In genomic region chr15:55775316-55775715, GRCh38 we compare ENCODE assay signal across 17 cellular contexts. TPM values are rescaled to one million over a fixed set of nuclear protein-coding genes. Genes with fewer than 3 reads are reported as not detected.
A peak's percentile ranks its signal among the peaks of the same experiment; 100 is the strongest.
DNase-seq lines count a peak whose midpoint lies in the region; ATAC-seq and TF ChIP-seq lines count a peak whose summit lies in the region.
"Had no signal": no experiment of that assay in that cellular context is flagged by ENCODE, and none has a peak within 500 bp of the region (broad histone marks: within the 10 kb centered on the region; RNA-seq: fewer than 3 reads in every experiment).

No MANE protein-coding gene starts in this region.

- BruUV-seq in Caco-2 (replicated peaks; lab: Mats Ljungman, UMichigan): no TSS peak

- no peaks in the 10 kb centered on the region for H3K36me3 Mint-ChIP-seq in Caco-2 (ENCODE audit: insufficient read depth, unreplicated experiment)
- H3K36me3 Mint-ChIP-seq in T-helper 2 cell treated with Interferon-gamma antibody and Interleukin-4, amounts not matched to agents 5 μg/mL and 100 μg/mL, for 36 hours (ENCODE audit: low read depth): no peaks in the 10 kb centered on the region

- in situ Hi-C loops in T47D (cut with HindIII; ENCODE audit: low pct_unique_long_range_greater_than_20kb, low sequenced_read_pairs): no loop called here

- TF ChIP-seq CTCF in Caco-2 (IDR thresholded peaks at IDR 0.05; ENCODE audit: insufficient read depth in 1 of 2, low read depth in 1 of 2, low read length in 1 of 2, severe bottlenecking in 1 of 2, unreplicated experiment in 1 of 2) (no peak), left lung (IDR thresholded peaks at IDR 0.05) (no peak), MM.1S (IDR thresholded peaks at IDR 0.05; ENCODE audit: low read length) (no peak)

- H3K27ac ChIP-seq in left lung (no peak overlapping the region), MM.1S (ENCODE audit: low read length) (no peak overlapping the region)
- H3K27ac ChIP-seq: esophagus muscularis mucosa, prostate gland, transverse colon had no signal

- H3K27me3 ChIP-seq in Caco-2 (replicated peaks; ENCODE audit: control insufficient read depth, insufficient read depth, low read length): no peaks in the 10 kb centered on the region
- no peaks in the 10 kb centered on the region for H3K27me3 ChIP-seq in left lung
- no peaks in the 10 kb centered on the region for H3K27me3 ChIP-seq in MM.1S (replicated peaks; ENCODE audit: insufficient read depth, low read length)
- H3K27me3 ChIP-seq: esophagus muscularis mucosa had no signal

- DNase-seq in Caco-2: peak; percentile 40 to 73
- DNase-seq in NCI-H226: peak; percentile 84
- peak; percentile 25 to 72 for DNase-seq in T47D (ENCODE audit: low read depth in 1 of 2, low spot score in 1 of 2)
- DNase-seq in left lung: no peak
- DNase-seq in T-helper 2 cell treated with Interferon-gamma antibody and Interleukin-4, amounts not matched to agents 5 μg/mL and 100 μg/mL, for 36 hours (ENCODE audit: low spot score): no peak
- no peak for DNase-seq in MM.1S
- DNase-seq in activated effector memory CD4-positive, alpha-beta T cell treated with Interleukin-2 at 50 U/mL for 16 hours: no peak
- DNase-seq in T-helper 9 cell: no peak
- DNase-seq: activated CD4-positive, alpha-beta T cell treated with anti-CD3 and anti-CD28 coated beads for 1 hour; activated naive CD8-positive, alpha-beta T cell treated with anti-CD3 and anti-CD28 coated beads, Interleukin-2, amount 50 U/mL, for 24 hours; cerebellar nuclear complex; NCI-H1694 treated with DMSO at 0.1 percent for 48 hours; NCI-H82; SW 1271; transverse colon had no signal

- intact Hi-C loops in Caco-2 (cut with micrococcal nuclease; ENCODE audit: unreplicated experiment): no loop called here
- intact Hi-C loops in left lung (cut with DNase I): no loop called here

- no peaks in the 10 kb centered on the region for H4K20me1 ChIP-seq in MM.1S (ENCODE audit: insufficient read depth, low read length)

- peaks cover 8% of the 10 kb centered on the region for H3K9me3 Mint-ChIP-seq in Caco-2 (ENCODE audit: unreplicated experiment)
- no peaks in the 10 kb centered on the region for H3K9me3 Mint-ChIP-seq in T-helper 2 cell treated with Interferon-gamma antibody and Interleukin-4, amounts not matched to agents 5 μg/mL and 100 μg/mL, for 36 hours
- H3K9me3 Mint-ChIP-seq: activated naive CD8-positive, alpha-beta T cell treated with anti-CD3 and anti-CD28 coated beads, Interleukin-2, amount 50 U/mL, for 24 hours had no signal

- H3K27ac Mint-ChIP-seq in Caco-2 (ENCODE audit: unreplicated experiment): no peak overlapping the region
- H3K27ac Mint-ChIP-seq in T-helper 2 cell treated with Interferon-gamma antibody and Interleukin-4, amounts not matched to agents 5 μg/mL and 100 μg/mL, for 36 hours: no peak overlapping the region
- H3K27ac Mint-ChIP-seq: activated naive CD8-positive, alpha-beta T cell treated with anti-CD3 and anti-CD28 coated beads, Interleukin-2, amount 50 U/mL, for 24 hours had no signal

- H3K4me1 Mint-ChIP-seq in Caco-2 (ENCODE audit: low read depth, unreplicated experiment): no peaks in the 10 kb centered on the region
- no peaks in the 10 kb centered on the region for H3K4me1 Mint-ChIP-seq in T-helper 2 cell treated with Interferon-gamma antibody and Interleukin-4, amounts not matched to agents 5 μg/mL and 100 μg/mL, for 36 hours (ENCODE audit: low read depth)
- H3K4me1 Mint-ChIP-seq: activated naive CD8-positive, alpha-beta T cell treated with anti-CD3 and anti-CD28 coated beads, Interleukin-2, amount 50 U/mL, for 24 hours had no signal

- H3K27me3 Mint-ChIP-seq in Caco-2 (ENCODE audit: insufficient read depth, unreplicated experiment): peaks cover 3% of the 10 kb centered on the region
- peaks cover 15% of the 10 kb centered on the region for H3K27me3 Mint-ChIP-seq in T-helper 2 cell treated with Interferon-gamma antibody and Interleukin-4, amounts not matched to agents 5 μg/mL and 100 μg/mL, for 36 hours (ENCODE audit: low read depth)

- H3K4me2 ChIP-seq in MM.1S (ENCODE audit: low read depth, low read length): no peak overlapping the region

- H3K9me2 ChIP-seq in MM.1S (replicated peaks; ENCODE audit: insufficient read depth, low read length): no peaks in the 10 kb centered on the region

- no peaks in the 10 kb centered on the region for H3K36me3 ChIP-seq in Caco-2 (ENCODE audit: control insufficient read depth, insufficient read depth, low read length)
- H3K36me3 ChIP-seq in left lung: no peaks in the 10 kb centered on the region
- no peaks in the 10 kb centered on the region for H3K36me3 ChIP-seq in MM.1S (replicated peaks; ENCODE audit: insufficient read depth, low read length)
- H3K36me3 ChIP-seq: esophagus muscularis mucosa, prostate gland, transverse colon had no signal

- H3K4me1 ChIP-seq in Caco-2 (no peaks in the 10 kb centered on the region), left lung (no peaks in the 10 kb centered on the region), MM.1S (ENCODE audit: low read length) (peaks cover 9% of the 10 kb centered on the region; the same call in 1 of the 2 replicates)
- H3K4me1 ChIP-seq: esophagus muscularis mucosa, prostate gland, transverse colon had no signal

- no peak overlapping the region for H2AFZ ChIP-seq in MM.1S (ENCODE audit: low read length)

- POLR2A ChIA-PET in Caco-2 (lab: Charles Lee): no interaction called here

- ATAC-seq in left lung: peak; percentile 81
- ATAC-seq: activated naive CD8-positive, alpha-beta T cell treated with anti-CD3 and anti-CD28 coated beads, Interleukin-2, amount 50 U/mL, for 24 hours had no signal

- no peaks in the 10 kb centered on the region for H3F3A ChIP-seq in MM.1S (ENCODE audit: insufficient read depth, low read length)

- no peaks in the 10 kb centered on the region for H3K9me3 ChIP-seq in Caco-2
- H3K9me3 ChIP-seq in left lung: no peaks in the 10 kb centered on the region
- no peaks in the 10 kb centered on the region for H3K9me3 ChIP-seq in MM.1S (replicated peaks; ENCODE audit: insufficient read depth, low read length)
- H3K9me3 ChIP-seq: esophagus muscularis mucosa, prostate gland, transverse colon had no signal

- no peak overlapping the region for H3K9ac ChIP-seq in MM.1S (ENCODE audit: low read length)

- H3K4me3 ChIP-seq in Caco-2 (ENCODE audit: low read depth, low read length) (no peak overlapping the region), left lung (no peak overlapping the region), MM.1S (ENCODE audit: low read length) (no peak overlapping the region)
- H3K4me3 ChIP-seq: esophagus muscularis mucosa, prostate gland, transverse colon had no signal

- no peak overlapping the region for H3K4me3 Mint-ChIP-seq in Caco-2 (ENCODE audit: unreplicated experiment)
- no peak overlapping the region for H3K4me3 Mint-ChIP-seq in T-helper 2 cell treated with Interferon-gamma antibody and Interleukin-4, amounts not matched to agents 5 μg/mL and 100 μg/mL, for 36 hours
- H3K4me3 Mint-ChIP-seq: activated naive CD8-positive, alpha-beta T cell treated with anti-CD3 and anti-CD28 coated beads, Interleukin-2, amount 50 U/mL, for 24 hours had no signal

- no peaks in the 10 kb centered on the region for H3K79me2 ChIP-seq in MM.1S (ENCODE audit: low read length)

- CTCF ChIA-PET in Caco-2 (lab: Charles Lee): interaction anchor here (0.7 to 1.3 kb wide), 4 partner anchors 15 to 134 kb away, joined by 3 to 4 read pairs (median 3); no protein-coding TSS in a partner anchor

RNA-seq across cellular contexts. Expression of gene PRTG, which starts 32.4 kb away (rescaled TPM):
- total RNA-seq in Caco-2 (2022): 39.1 and 40.2 TPM in 2 replicates
- 10 to 100 TPM in 1 of 2 donors, 1 to 10 TPM in 1; 7.5 to 10.7 TPM for total RNA-seq in left lung

Comparison
In these comparisons a context has a peak if more than half of its experiments do, and no peak if none do; other contexts are left out.
1. DNase-seq: peak in Caco-2 (2 of 2), NCI-H226 (single experiment) and T47D (2 of 2); none in left lung (0 of 2), T-helper 2 cell treated with Interferon-gamma antibody and Interleukin-4, amounts not matched to agents 5 μg/mL and 100 μg/mL, for 36 hours (single experiment), MM.1S (single experiment), activated effector memory CD4-positive, alpha-beta T cell treated with Interleukin-2 at 50 U/mL for 16 hours (single experiment) and T-helper 9 cell (single experiment).